1 cellular context compared by ENCODE assay signal in genomic region chr1:156591432-156592157, GRCh38.
TF ChIP-seq lines count a peak whose summit lies in the region.

Gene NAXE (plus strand): TSS chr1:156591776. CDS start chr1:156591805, 29 bp downstream.

TF ChIP-seq in K562, 482 proteins besides CTCF, POLR2A, EP300 and RAD21 (continued from another document and continues in another):
- TF ChIP-seq HNRNPL (IDR thresholded peaks at IDR 0.05; ENCODE audit: low read depth, low read length) (0 out of 2 replicates have a peak, but pooled peaks have one; percentile 61), CREBBP (IDR thresholded peaks at IDR 0.05; ENCODE audit: low read depth, low read length) (no peak), BRF2 (IDR thresholded peaks at IDR 0.05; ENCODE audit: borderline replicate concordance, insufficient read depth, insufficient read length) (no peak), FOXJ3 (CRISPR knock-in tag; IDR thresholded peaks at IDR 0.05) (no peak), KAT8 (IDR thresholded peaks at IDR 0.05; ENCODE audit: low read depth) (no peak), NONO (IDR thresholded peaks at IDR 0.05; ENCODE audit: low read depth in 2 of 2, low read length in 1 of 2) (0 out of 4 replicates have a peak, but pooled peaks have one; percentile 20 to 35), COPS2 (conservative IDR thresholded peaks at IDR 0.05) (no peak), PHB (CRISPR knock-in tag; IDR thresholded peaks at IDR 0.05) (peak; percentile 60; the same call in 1 of the 2 replicates), CHD7 (IDR thresholded peaks at IDR 0.05; ENCODE audit: low read depth, low read length) (no peak), ZFPM2 (CRISPR knock-in tag; IDR thresholded peaks at IDR 0.05) (no peak), BCL6 (CRISPR knock-in tag; IDR thresholded peaks at IDR 0.05) (no peak), RBBP5 (IDR thresholded peaks at IDR 0.05; ENCODE audit: borderline replicate concordance, insufficient read depth, low read length, poor library complexity, severe bottlenecking) (peak; percentile 76), TRIM24 (IDR thresholded peaks at IDR 0.05) (no peak), FIP1L1 (IDR thresholded peaks at IDR 0.05; ENCODE audit: low read depth, low read length, poor library complexity, severe bottlenecking) (peak; percentile 55), ZBTB43 (CRISPR knock-in tag; IDR thresholded peaks at IDR 0.05) (peak; percentile 30; the same call in 1 of the 2 replicates), EGR1 (conservative IDR thresholded peaks at IDR 0.05) (no peak), MED1 (CRISPR knock-in tag; IDR thresholded peaks at IDR 0.05; ENCODE audit: borderline replicate concordance) (no peak), NCOA4 (IDR thresholded peaks at IDR 0.05; ENCODE audit: partially characterized antibody) (no peak), CREB3L1 (IDR thresholded peaks at IDR 0.05; ENCODE audit: borderline replicate concordance, low read depth) (peak; percentile 60; the same call in 1 of the 2 replicates), PHF20 (IDR thresholded peaks at IDR 0.05; ENCODE audit: partially characterized antibody) (peak; percentile 5), SIN3A (IDR thresholded peaks at IDR 0.05; ENCODE audit: borderline replicate concordance in 2 of 2, control insufficient read depth in 1 of 2, low read depth in 2 of 2, low read length in 2 of 2) (peak; percentile 40 to 63; a peak in 1 of 4 replicates), FOXO4 (CRISPR knock-in tag; IDR thresholded peaks at IDR 0.05) (no peak), ZNF239 (CRISPR knock-in tag; IDR thresholded peaks at IDR 0.05) (no peak), SFPQ (IDR thresholded peaks at IDR 0.05; ENCODE audit: low read depth, low read length) (no peak), HDAC3 (IDR thresholded peaks at IDR 0.05; ENCODE audit: borderline replicate concordance, partially characterized antibody) (no peak), HDAC1 (IDR thresholded peaks at IDR 0.05) (peak in 1 of 2 experiments; percentile 54; a peak in 1 of 4 replicates), ZC3H11A (IDR thresholded peaks at IDR 0.05; ENCODE audit: low read depth, low read length) (no peak), MTF1 (CRISPR knock-in tag; IDR thresholded peaks at IDR 0.05; ENCODE audit: borderline replicate concordance) (no peak), ZNF165 (CRISPR knock-in tag; IDR thresholded peaks at IDR 0.05; ENCODE audit: borderline replicate concordance) (no peak), ELF2 (CRISPR knock-in tag; IDR thresholded peaks at IDR 0.05) (0 out of 2 replicates have a peak, but pooled peaks have one; percentile 70), ZNF324 (CRISPR knock-in tag; IDR thresholded peaks at IDR 0.05) (no peak), HMGN3 (IDR thresholded peaks at IDR 0.05; ENCODE audit: borderline replicate concordance, extremely low read depth, insufficient read length, low read depth, low read length) (peak; percentile 72), VEZF1 (CRISPR knock-in tag; IDR thresholded peaks at IDR 0.05) (peak; percentile 56), LEF1 (IDR thresholded peaks at IDR 0.05) (peak; percentile 33; the same call in 1 of the 2 replicates), E2F6 (IDR thresholded peaks at IDR 0.05; ENCODE audit: borderline replicate concordance in 1 of 2, extremely low read depth in 1 of 2, insufficient read depth in 1 of 2, insufficient read length in 1 of 2, low read depth in 1 of 2, low read length in 1 of 2, poor library complexity in 1 of 2, severe bottlenecking in 1 of 2) (peak in 1 of 2 experiments; percentile 51), ETV1 (tag; conservative IDR thresholded peaks at IDR 0.05; ENCODE audit: low read depth) (peak; percentile 60), RBM25 (IDR thresholded peaks at IDR 0.05; ENCODE audit: low read depth, low read length, severe bottlenecking) (no peak)
